ENCODE assay signal across 8 cellular contexts in the genomic region with DNA sequence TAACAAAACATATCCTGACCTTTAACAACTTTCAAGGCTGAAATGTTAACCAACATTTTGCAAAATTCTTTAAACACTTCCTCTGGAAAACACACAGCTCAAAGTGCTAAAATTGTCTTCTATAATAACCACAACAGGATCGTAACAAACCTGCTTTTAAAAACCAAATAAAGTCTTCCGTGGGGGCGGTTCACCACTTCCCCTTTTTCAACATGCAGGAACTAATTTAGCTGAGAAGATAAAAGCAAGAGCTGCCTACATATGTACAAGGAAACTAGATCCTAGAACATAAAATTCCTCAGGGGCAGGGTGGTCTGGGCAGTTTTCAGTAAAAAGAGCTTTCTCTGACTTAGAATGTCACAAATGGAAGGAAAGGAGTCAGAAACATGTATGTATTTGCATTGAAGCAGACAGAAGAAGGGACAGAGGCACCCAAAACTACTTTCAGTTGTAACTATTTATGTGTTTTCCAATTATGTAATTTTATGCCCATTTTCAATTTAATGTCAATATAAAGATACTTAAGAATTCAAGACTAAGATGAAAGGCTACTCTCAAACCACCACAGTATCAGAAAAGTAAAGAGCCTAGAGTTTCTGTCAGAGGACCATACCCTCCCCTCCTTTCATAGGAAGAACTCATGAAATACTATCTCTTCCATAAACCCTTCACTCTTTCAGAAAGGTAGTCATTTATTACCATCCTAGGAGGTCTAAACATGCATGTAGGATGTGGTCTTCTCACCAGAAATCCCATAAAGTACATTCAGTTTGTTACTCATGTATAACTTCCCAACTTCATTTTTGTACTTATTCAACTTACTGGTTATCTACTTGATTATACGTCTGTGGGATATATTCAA.
DNase-seq lines count a peak whose midpoint lies in the region; ATAC-seq, FAIRE-seq and TF ChIP-seq lines count a peak whose summit lies in the region.

No MANE protein-coding gene starts in this region.

- no peak for TF ChIP-seq POLR2A in spleen (IDR thresholded peaks at IDR 0.05)

- H4K20me1 ChIP-seq in Karpas-422 (ENCODE audit: insufficient read depth, low read depth, low read length) = no peaks in the 10 kb centered on the region

- no peaks in the 10 kb centered on the region for H3K79me2 ChIP-seq in Karpas-422 (ENCODE audit: low read length)

- intact Hi-C loops in spleen (cut with DNase I; ENCODE audit: low total_unique reads) = no loop called here

- WGBS in spleen, 5 donors = 22 to 27% (median 23%) methylated on average over 4 of the region's 4 CpGs

- no peak for TF ChIP-seq CTCF in spleen (IDR thresholded peaks at IDR 0.05 in 8 of 11, conservative IDR thresholded peaks at IDR 0.05 in 3 of 11)
- no peak for TF ChIP-seq CTCF in D721Med (IDR thresholded peaks at IDR 0.05; ENCODE audit: insufficient read depth, missing control alignments)

- H3K9ac ChIP-seq in Karpas-422 (ENCODE audit: low read length) = no peak overlapping the region

- ATAC-seq in GM18519 (IDR thresholded peaks at IDR 0.05; ENCODE audit: low FRiP score, unreplicated experiment) (peak; percentile 67), GM21717 (IDR thresholded peaks at IDR 0.05; ENCODE audit: unreplicated experiment) (peak; percentile 94)

- H3K4me1 ChIP-seq in Karpas-422 (ENCODE audit: low read length) = peaks cover 12% of the 10 kb centered on the region
- H3K4me1 ChIP-seq in spleen = peaks cover 26 to 46% (median 35%) of the 10 kb centered on the region in 6 donors

- H3K4me2 ChIP-seq in Karpas-422 (ENCODE audit: low read depth, low read length, poor library complexity, severe bottlenecking) = peak overlapping the region; percentile 18

- H3K27me3 ChIP-seq in Karpas-422 (ENCODE audit: low read length) = no peaks in the 10 kb centered on the region
- no peaks in the 10 kb centered on the region for H3K27me3 ChIP-seq in spleen (replicated peaks in 1 of 7)

- H2AFZ ChIP-seq in Karpas-422 (ENCODE audit: low read length) = peak overlapping the region; percentile 67; the same call in 1 of the 2 replicates

- no peak overlapping the region for H3K27ac ChIP-seq in Karpas-422 (ENCODE audit: low read length)
- peak overlapping the region; percentile 56 to 84 (median 72) for H3K27ac ChIP-seq in spleen

- no peak overlapping the region for H3K4me3 ChIP-seq in Karpas-422 (ENCODE audit: low read length)
- H3K4me3 ChIP-seq in spleen = peak overlapping the region in 2 of 8 donors; percentile 0 to 40

- H3K9me3 ChIP-seq in Karpas-422 (ENCODE audit: low read length) (no peaks in the 10 kb centered on the region), spleen (peaks cover 0 to 12% (median 4%) of the 10 kb centered on the region in 8 donors)

- no peak for FAIRE-seq in D721Med (lab: Jason Lieb, UNC)

- DNase-seq in Karpas-422 (peak; percentile 53), spleen (no peak), NCI-H187 treated with DMSO at 0.1 percent for 48 hours (lab: John Stamatoyannopoulos, UW) (no peak), NCI-H1092 (lab: John Stamatoyannopoulos, UW) (no peak), D721Med (ENCODE audit: insufficient read length, low spot score) (no peak)
- peak; percentile 14 for DNase-seq in activated gamma-delta T cell treated with anti-CD3 and anti-CD28 coated beads, Interleukin-2, amount 50 U/mL, for 16 hours (ENCODE audit: low read depth)

- no peaks in the 10 kb centered on the region for H3K9me2 ChIP-seq in Karpas-422 (replicated peaks; ENCODE audit: insufficient read depth, low read length)

- no peaks in the 10 kb centered on the region for H3K36me3 ChIP-seq in Karpas-422 (ENCODE audit: insufficient read depth, low read length)
- H3K36me3 ChIP-seq in spleen = no peaks in the 10 kb centered on the region

Comparison
In these comparisons a context has a peak if more than half of its experiments do, and no peak if none do; other contexts are left out.
1. DNase-seq: peak in Karpas-422 (single experiment) and activated gamma-delta T cell treated with anti-CD3 and anti-CD28 coated beads, Interleukin-2, amount 50 U/mL, for 16 hours (single experiment); none in spleen (single experiment), NCI-H187 treated with DMSO at 0.1 percent for 48 hours (single experiment), NCI-H1092 (single experiment) and D721Med (single experiment).